Comparison of ENCODE assay signal across 16 cellular contexts in genomic region chr3:183492849-183493179, GRCh38.
"Had no signal": no experiment of that assay in that cellular context is flagged by ENCODE, and none has a peak within 500 bp of the region (broad histone marks: within the 10 kb centered on the region; RNA-seq: fewer than 3 reads in every experiment).

No MANE protein-coding gene starts in this region.

- DNase-seq: activated CD4-positive, alpha-beta T cell treated with anti-CD3 and anti-CD28 coated beads for 48 hours; cortex of kidney; effector memory CD8-positive, alpha-beta T cell; natural killer cell; sigmoid colon; stimulated activated CD4-positive, alpha-beta T cell treated with anti-CD3 and anti-CD28 coated beads, Interleukin-12 subunit alpha, Interleukin-12 subunit beta, amount 100 ng/mL, for 4 hours; stimulated activated CD4-positive, alpha-beta T cell treated with anti-CD3 and anti-CD28 coated beads, Interleukin-2, amount 100 ng/mL, for 48 hours; stimulated activated naive CD8-positive, alpha-beta T cell treated with anti-CD3 and anti-CD28 coated beads, Interleukin-15, Interleukin-2, amounts not matched to agents 100 U/mL and 50 U/mL, for 24 hours had no signal

- H3K36me3 ChIP-seq: sigmoid colon, suprapubic skin had no signal

- H3K4me3 ChIP-seq: sigmoid colon, suprapubic skin had no signal

- H3K36me3 Mint-ChIP-seq: natural killer cell, type B pancreatic cell, WTC11 had no signal

- ATAC-seq: effector memory CD8-positive, alpha-beta T cell; left lobe of liver; natural killer cell; stimulated activated naive CD8-positive, alpha-beta T cell treated with anti-CD3 and anti-CD28 coated beads, Interleukin-15, Interleukin-2, amounts not matched to agents 100 U/mL and 50 U/mL, for 24 hours; WTC11 had no signal

- H3K4me1 ChIP-seq: sigmoid colon had no signal

- H3K4me1 Mint-ChIP-seq: natural killer cell had no signal

- H3K27me3 ChIP-seq: sigmoid colon, suprapubic skin had no signal

- H3K9me3 Mint-ChIP-seq: activated T-helper 2 cell treated with anti-CD3 and anti-CD28 coated beads, Interferon-gamma antibody, Interleukin-2, Interleukin-4, amounts not matched to agents 10 μg/mL and 5 μg/mL and 100 μg/mL, durations not matched to agents 14 hours and 24 hours and 36 hours; effector memory CD8-positive, alpha-beta T cell; natural killer cell; T-helper 1 cell treated with Interleukin-12 subunit alpha and Interleukin-12 subunit beta and Interleukin-4 antibody, amounts not matched to agents 30 μg/mL and 1 μg/mL, for 36 hours; type B pancreatic cell; WTC11 had no signal

- H3K27me3 Mint-ChIP-seq: activated naive CD8-positive, alpha-beta T cell; effector memory CD8-positive, alpha-beta T cell; progenitor cell of endocrine pancreas; type B pancreatic cell had no signal

- H3K27ac ChIP-seq: sigmoid colon, suprapubic skin had no signal

- H3K4me3 Mint-ChIP-seq: activated naive CD8-positive, alpha-beta T cell; effector memory CD8-positive, alpha-beta T cell; natural killer cell; T-helper 1 cell treated with Interleukin-12 subunit alpha and Interleukin-12 subunit beta and Interleukin-4 antibody, amounts not matched to agents 30 μg/mL and 1 μg/mL, for 36 hours; type B pancreatic cell; WTC11 had no signal

- H3K27ac Mint-ChIP-seq: activated T-helper 2 cell treated with anti-CD3 and anti-CD28 coated beads, Interferon-gamma antibody, Interleukin-2, Interleukin-4, amounts not matched to agents 10 μg/mL and 5 μg/mL and 100 μg/mL, durations not matched to agents 14 hours and 24 hours and 36 hours; natural killer cell; progenitor cell of endocrine pancreas; T-helper 1 cell treated with Interleukin-12 subunit alpha and Interleukin-12 subunit beta and Interleukin-4 antibody, amounts not matched to agents 30 μg/mL and 1 μg/mL, for 36 hours; type B pancreatic cell; WTC11 had no signal

- H3K9me3 ChIP-seq: sigmoid colon, suprapubic skin had no signal
